ENCODE assay signal across 11 cellular contexts in the genomic region with DNA sequence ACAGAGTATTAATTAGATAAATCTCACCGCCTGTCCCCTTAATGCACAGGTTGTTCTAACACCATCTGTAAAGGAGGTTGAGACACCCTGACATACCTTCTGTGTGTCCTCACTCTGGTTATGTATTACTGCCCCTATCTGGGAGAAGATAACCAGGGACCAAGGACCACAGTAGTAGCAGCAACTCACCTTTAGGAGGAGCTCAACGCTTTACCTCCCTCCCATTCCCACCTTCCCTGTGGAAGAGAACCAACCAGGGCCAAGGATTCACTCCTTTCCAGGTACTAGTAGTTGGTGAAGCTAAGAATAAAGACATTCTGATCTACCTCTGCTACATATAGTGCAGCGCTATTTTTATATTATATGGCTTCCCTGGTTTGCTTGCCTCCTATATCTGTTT.
DNase-seq lines count a peak whose midpoint lies in the region; ATAC-seq and TF ChIP-seq lines count a peak whose summit lies in the region.
"Had no signal": no experiment of that assay in that cellular context is flagged by ENCODE, and none has a peak within 500 bp of the region (broad histone marks: within the 10 kb centered on the region; RNA-seq: fewer than 3 reads in every experiment).

No MANE protein-coding gene starts in this region.

- H3K27me3 ChIP-seq in SK-N-SH (ENCODE audit: insufficient read depth) (no peaks in the 10 kb centered on the region), spleen (replicated peaks in 1 of 7) (peaks cover 0 to 3% (median 0%) of the 10 kb centered on the region in 7 donors)
- H3K27me3 ChIP-seq: Peyer's patch had no signal

- peak; percentile 72 for ATAC-seq in left lobe of liver
- no peak for ATAC-seq in HG03039 (IDR thresholded peaks at IDR 0.05; ENCODE audit: unreplicated experiment)
- no peak for ATAC-seq in HG03025 (IDR thresholded peaks at IDR 0.05; ENCODE audit: low FRiP score, unreplicated experiment)

- no peak overlapping the region for H2AFZ ChIP-seq in SK-N-SH (ENCODE audit: low read depth)

- H3K4me1 ChIP-seq in SK-N-SH (ENCODE audit: control insufficient read depth in 1 of 2, insufficient read depth in 2 of 2, low read depth in 1 of 2, low read length in 1 of 2) (no peaks in the 10 kb centered on the region; a peak in 1 of 4 replicates), spleen (no peaks in the 10 kb centered on the region)
- H3K4me1 ChIP-seq: Peyer's patch had no signal

- TF ChIP-seq RAD21 in SK-N-SH (IDR thresholded peaks at IDR 0.05; ENCODE audit: low read length) = peak; percentile 67

- no peaks in the 10 kb centered on the region for H4K20me1 ChIP-seq in SK-N-SH (ENCODE audit: insufficient read depth)

- H3K36me3 ChIP-seq in SK-N-SH (replicated peaks in 1 of 2; ENCODE audit: control insufficient read depth in 1 of 2, insufficient read depth in 2 of 2, low read length in 1 of 2) = no peaks in the 10 kb centered on the region
- H3K36me3 ChIP-seq in spleen = no peaks in the 10 kb centered on the region
- H3K36me3 ChIP-seq: Peyer's patch had no signal

- H3K9me3 ChIP-seq in SK-N-SH (no peaks in the 10 kb centered on the region), spleen (no peaks in the 10 kb centered on the region)
- H3K9me3 ChIP-seq: Peyer's patch had no signal

- H3K4me2 ChIP-seq in SK-N-SH = no peak overlapping the region

- no peak for TF ChIP-seq POLR2A in spleen (IDR thresholded peaks at IDR 0.05)

- no peaks in the 10 kb centered on the region for H3F3A ChIP-seq in SK-N-SH (replicated peaks; ENCODE audit: insufficient read depth)

- CTCF ChIA-PET in SK-N-SH (lab: Yijun Ruan, JAX) = interaction anchor here (0.5 to 2.0 kb wide), 8 partner anchors 101 to 331 kb away, joined by 3 to 9 read pairs (median 3); a partner anchor contains a TSS

- no peak overlapping the region for H3K9ac ChIP-seq in SK-N-SH

- TF ChIP-seq CTCF in LNCaP clone FGC (IDR thresholded peaks at IDR 0.05; ENCODE audit: control insufficient read depth, extremely low read depth, insufficient read depth) (peak; percentile 74), SK-N-SH (IDR thresholded peaks at IDR 0.05) (peak; percentile 52), spleen (IDR thresholded peaks at IDR 0.05 in 8 of 11, conservative IDR thresholded peaks at IDR 0.05 in 3 of 11) (no peak)

- no peak for TF ChIP-seq EP300 in SK-N-SH (IDR thresholded peaks at IDR 0.05; ENCODE audit: borderline replicate concordance in 1 of 2, low read depth in 1 of 2, low read length in 1 of 2)

- H3K9me2 ChIP-seq in SK-N-SH = no peaks in the 10 kb centered on the region; the same call in 1 of the 2 replicates

- H3K79me2 ChIP-seq in SK-N-SH (ENCODE audit: insufficient read depth) = no peaks in the 10 kb centered on the region

- intact Hi-C loops in spleen (cut with DNase I; ENCODE audit: low total_unique reads) = no loop called here

- 47% methylated on average over 3 of the region's 3 CpGs for WGBS in SK-N-SH (ENCODE audit: low lambda C conversion rate)
- WGBS in spleen, 5 donors = 71 to 84% (median 73%) methylated on average over 3 of the region's 3 CpGs

- POLR2A ChIA-PET in SK-N-SH (lab: Yijun Ruan, JAX) = interaction anchor here (0.9 kb wide), 1 partner anchor 232 kb away, joined by 3 read pairs; a partner anchor contains a TSS

- H3K4me3 ChIP-seq in LNCaP clone FGC (ENCODE audit: low read depth, low read length) (no peak overlapping the region), SK-N-SH (ENCODE audit: low read depth in 2 of 2, low read length in 1 of 2) (no peak overlapping the region), spleen (no peak overlapping the region)
- H3K4me3 ChIP-seq: Peyer's patch had no signal

- DNase-seq in Daoy (ENCODE audit: low read depth) = peak; percentile 16
- DNase-seq in LNCaP clone FGC (ENCODE audit: low read depth) = no peak
- DNase-seq in SK-N-SH = peak; percentile 24
- DNase-seq in left lobe of liver (ENCODE audit: low spot score) = no peak
- no peak for DNase-seq in spleen
- no peak for DNase-seq in central memory CD4-positive, alpha-beta T cell
- DNase-seq: foreskin melanocyte, GDM1, Peyer's patch had no signal

- H3K27ac ChIP-seq in SK-N-SH (ENCODE audit: low read depth in 2 of 2, low read length in 1 of 2) (no peak overlapping the region), spleen (no peak overlapping the region)
- H3K27ac ChIP-seq: Peyer's patch had no signal

TF ChIP-seq in SK-N-SH, 30 proteins besides CTCF, POLR2A, EP300 and RAD21:
- peak; percentile 49; the same call in 1 of the 2 replicates for TF ChIP-seq SMC3 (IDR thresholded peaks at IDR 0.05; ENCODE audit: low read depth, low read length)
- TF ChIP-seq RXRA (IDR thresholded peaks at IDR 0.05; ENCODE audit: borderline replicate concordance, low read depth) = no peak
TF ChIP-seq in SK-N-SH: peak in this region for 1.

Comparison
In these comparisons a context has a peak if more than half of its experiments do, and no peak if none do; other contexts are left out.
1. DNase-seq: peak in Daoy (single experiment) and SK-N-SH (single experiment); none in LNCaP clone FGC (single experiment), left lobe of liver (single experiment), spleen (single experiment) and central memory CD4-positive, alpha-beta T cell (single experiment).
2. CTCF ChIP-seq: peak in LNCaP clone FGC (single experiment) and SK-N-SH (single experiment); none in spleen (0 of 11).